21 cellular contexts compared by ENCODE assay signal in genomic region chr2:216877085-216877484, GRCh38. TPM values are rescaled to one million over a fixed set of nuclear protein-coding genes. Genes with fewer than 3 reads are reported as not detected.
DNase-seq lines count a peak whose midpoint lies in the region; ATAC-seq and TF ChIP-seq lines count a peak whose summit lies in the region.
"Had no signal": no experiment of that assay in that cellular context is flagged by ENCODE, and none has a peak within 500 bp of the region (broad histone marks: within the 10 kb centered on the region; RNA-seq: fewer than 3 reads in every experiment).

No MANE protein-coding gene starts in this region.

- intact Hi-C loops in Panc1 (cut with micrococcal nuclease; ENCODE audit: unreplicated experiment) (no loop called here), ovary (cut with DNase I) (no loop called here)

- H3K27ac Mint-ChIP-seq in activated CD4-positive, alpha-beta T cell treated with anti-CD3 and anti-CD28 coated beads, Interleukin-2, amount 10 ng/mL, durations not matched to agents 7 days and 5 days: no peak overlapping the region

- no peaks in the 10 kb centered on the region for H3K4me1 ChIP-seq in Panc1 (ENCODE audit: control insufficient read depth, insufficient read depth, low read length)
- H3K4me1 ChIP-seq in ovary (ENCODE audit: insufficient read depth): no peaks in the 10 kb centered on the region
- H3K4me1 ChIP-seq: left ventricle myocardium inferior, upper lobe of left lung had no signal

- in situ Hi-C loops in Panc1 (cut with HindIII; ENCODE audit: low pct_unique_long_range_greater_than_20kb, low sequenced_read_pairs): no loop called here

- TF ChIP-seq CTCF in 22Rv1 (IDR thresholded peaks at IDR 0.05) (peak; percentile 28), GM12873 (IDR thresholded peaks at IDR 0.05; ENCODE audit: insufficient read depth, low read depth, low read length, missing control alignments) (peak; percentile 22), Panc1 (IDR thresholded peaks at IDR 0.05) (0 out of 2 replicates have a peak, but pooled peaks have one; percentile 21), epithelial cell of esophagus (IDR thresholded peaks at IDR 0.05; ENCODE audit: insufficient read depth, low read depth, low read length, missing control alignments) (peak; percentile 48), ovary (IDR thresholded peaks at IDR 0.05) (no peak)

- H3K36me3 ChIP-seq in Panc1 (ENCODE audit: control insufficient read depth, insufficient read depth, low read length) (no peaks in the 10 kb centered on the region), ovary (no peaks in the 10 kb centered on the region)
- H3K36me3 ChIP-seq: left ventricle myocardium inferior, upper lobe of left lung had no signal

- TF ChIP-seq EP300 in ovary (IDR thresholded peaks at IDR 0.05): no peak

- H3K36me3 Mint-ChIP-seq in activated CD4-positive, alpha-beta T cell treated with anti-CD3 and anti-CD28 coated beads, Interleukin-2, amount 10 ng/mL, durations not matched to agents 7 days and 5 days (ENCODE audit: low read depth): peaks cover 5% of the 10 kb centered on the region

- POLR2A ChIA-PET in Panc1 (lab: Charles Lee): no interaction called here
- POLR2A ChIA-PET in activated CD4-positive, alpha-beta T cell treated with anti-CD3 and anti-CD28 coated beads, Interleukin-2, amount 10 ng/mL, durations not matched to agents 7 days and 5 days (lab: Charles Lee): no interaction called here

- H3K4me1 Mint-ChIP-seq in activated CD4-positive, alpha-beta T cell treated with anti-CD3 and anti-CD28 coated beads, Interleukin-2, amount 10 ng/mL, durations not matched to agents 7 days and 5 days: peaks cover 39% of the 10 kb centered on the region

- CTCF ChIA-PET in Panc1 (lab: Charles Lee): no interaction called here
- CTCF ChIA-PET in activated CD4-positive, alpha-beta T cell treated with anti-CD3 and anti-CD28 coated beads, Interleukin-2, amount 10 ng/mL, durations not matched to agents 7 days and 5 days (lab: Charles Lee): no interaction called here

- WGBS in ovary, 3 donors: 93 to 98% (median 97%) methylated on average over 3 of the region's 3 CpGs

- ATAC-seq in Panc1: no peak
- ATAC-seq: activated CD4-positive, CD25-positive, alpha-beta regulatory T cell treated with anti-CD3 and anti-CD28 coated beads, Interleukin-2, amount 50 U/mL, for 24 hours had no signal

- DNase-seq in Panc1 (ENCODE audit: low read depth, low spot score): no peak
- DNase-seq in epithelial cell of esophagus (ENCODE audit: low read depth): peak; percentile 33
- no peak for DNase-seq in DMS 273 (lab: John Stamatoyannopoulos, UW; ENCODE audit: unreplicated experiment)
- no peak for DNase-seq in NCI-H345 treated with DMSO at 0.1 percent for 48 hours (lab: John Stamatoyannopoulos, UW; ENCODE audit: unreplicated experiment)
- DNase-seq in activated CD4-positive, alpha-beta T cell treated with anti-CD3 and anti-CD28 coated beads, Interleukin-2, amount 10 ng/mL, durations not matched to agents 7 days and 5 days: no peak
- DNase-seq in ovary: no peak
- DNase-seq: activated naive CD4-positive, alpha-beta T cell; Caco-2; foreskin fibroblast; left ventricle myocardium inferior; NCI-H2107; NCI-H774; stimulated activated naive CD4-positive, alpha-beta T cell; upper lobe of left lung had no signal

- no TSS peak for BruUV-seq in Panc1 (replicated peaks; lab: Mats Ljungman, UMichigan)

- H3K4me3 ChIP-seq in Panc1 (ENCODE audit: low read depth in 2 of 2, low read length in 2 of 2) (no peak overlapping the region), epithelial cell of esophagus (ENCODE audit: low read length) (no peak overlapping the region), ovary (no peak overlapping the region)
- H3K4me3 ChIP-seq: left ventricle myocardium inferior, upper lobe of left lung had no signal

- H3K27me3 Mint-ChIP-seq in activated CD4-positive, alpha-beta T cell treated with anti-CD3 and anti-CD28 coated beads, Interleukin-2, amount 10 ng/mL, durations not matched to agents 7 days and 5 days: peaks cover 5% of the 10 kb centered on the region

- no peak overlapping the region for H3K4me3 Mint-ChIP-seq in activated CD4-positive, alpha-beta T cell treated with anti-CD3 and anti-CD28 coated beads, Interleukin-2, amount 10 ng/mL, durations not matched to agents 7 days and 5 days

- peaks cover 3% of the 10 kb centered on the region for H3K9me3 Mint-ChIP-seq in activated CD4-positive, alpha-beta T cell treated with anti-CD3 and anti-CD28 coated beads, Interleukin-2, amount 10 ng/mL, durations not matched to agents 7 days and 5 days

- H3K27me3 ChIP-seq in Panc1 (ENCODE audit: control insufficient read depth, insufficient read depth, low read length): no peaks in the 10 kb centered on the region
- H3K27me3 ChIP-seq in ovary: no peaks in the 10 kb centered on the region
- H3K27me3 ChIP-seq: upper lobe of left lung had no signal

- H3K9me3 ChIP-seq in Panc1 (ENCODE audit: control insufficient read depth, insufficient read depth, low read depth, low read length) (no peaks in the 10 kb centered on the region), ovary (no peaks in the 10 kb centered on the region)
- H3K9me3 ChIP-seq: Caco-2, left ventricle myocardium inferior, upper lobe of left lung had no signal

- no peak overlapping the region for H3K27ac ChIP-seq in 22Rv1
- no peak overlapping the region for H3K27ac ChIP-seq in Panc1 (ENCODE audit: low read length)
- no peak overlapping the region for H3K27ac ChIP-seq in ovary
- H3K27ac ChIP-seq: left ventricle myocardium inferior, upper lobe of left lung had no signal

- no peak for TF ChIP-seq POLR2A in ovary (IDR thresholded peaks at IDR 0.05)

RNA-seq across cellular contexts. Expression of gene TNP1, which starts 17.2 kb away (rescaled TPM):
- not detected for total RNA-seq in Panc1 (2021; ENCODE audit: unreplicated experiment)
- not detected for polyA plus RNA-seq in Panc1 (2012; ENCODE audit: insufficient read length)
- not detected for total RNA-seq in activated CD4-positive, alpha-beta T cell treated with anti-CD3 and anti-CD28 coated beads, Interleukin-2, amount 10 ng/mL, durations not matched to agents 7 days and 5 days
- not detected for total RNA-seq in ovary
- not detected for polyA plus RNA-seq in ovary
- total RNA-seq: astrocyte; Caco-2; HT1080; left ventricle myocardium inferior; posterior vena cava; T-helper 2 cell treated with Interferon-gamma antibody and Interleukin-4, amounts not matched to agents 100 ng/mL and 5 ng/mL, for 36 hours; upper lobe of left lung had no signal

Comparison
In these comparisons a context has a peak if more than half of its experiments do, and no peak if none do; other contexts are left out.
1. CTCF ChIP-seq: peak in 22Rv1 (single experiment), GM12873 (single experiment), Panc1 (single experiment) and epithelial cell of esophagus (single experiment); none in ovary (0 of 3).